In the genomic region with DNA sequence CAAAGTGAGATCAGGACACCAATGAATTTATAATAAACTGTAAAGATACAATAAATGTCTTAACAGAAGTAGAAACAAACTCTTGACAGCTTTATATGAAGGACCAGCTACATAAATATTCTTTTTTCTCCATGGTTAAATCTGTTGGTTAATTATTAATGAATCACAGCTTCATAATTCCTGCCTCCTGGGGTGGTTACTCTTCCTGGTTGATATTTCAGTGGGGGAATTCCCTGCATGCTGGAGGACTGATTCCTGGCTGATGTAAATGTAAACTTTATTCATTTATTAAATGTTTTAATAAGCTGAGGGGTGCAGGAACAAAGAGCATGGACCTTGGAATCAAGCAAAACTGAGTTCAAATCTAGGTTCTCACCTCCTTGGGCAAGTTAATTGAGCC, we compare ENCODE assay signal across 21 cellular contexts. TPM values are rescaled to one million over a fixed set of nuclear protein-coding genes. Genes with fewer than 3 reads are reported as not detected.
DNase-seq lines count a peak whose midpoint lies in the region; ATAC-seq, FAIRE-seq and TF ChIP-seq lines count a peak whose summit lies in the region.
"Had no signal": no experiment of that assay in that cellular context is flagged by ENCODE, and none has a peak within 500 bp of the region (broad histone marks: within the 10 kb centered on the region; RNA-seq: fewer than 3 reads in every experiment).

No MANE protein-coding gene starts in this region.

- no peak for DNase-seq in left ventricle myocardium inferior
- no peak for DNase-seq in left cardiac atrium
- DNase-seq in coronary artery (ENCODE audit: low spot score) = no peak
- no peak for DNase-seq in left lung
- no peak for DNase-seq in Ammon's horn (ENCODE audit: low spot score)
- no peak for DNase-seq in GM13977 (ENCODE audit: low spot score)
- no peak for DNase-seq in dedifferentiated amniotic fluid mesenchymal stem cell (ENCODE audit: extremely low spot score)
- no peak for DNase-seq in H54 (ENCODE audit: insufficient read length, low spot score)
- DNase-seq: COR-L47; GF-D8; MG63; NCI-H1092 treated with DMSO at 0.1 percent for 48 hours; NCI-H1694; NCI-H69; NK-92 treated with Interleukin-12 subunit alpha and Interleukin-12 subunit beta, amount 100 ng/mL, for 24 hours; OCI-M1 had no signal

- H3K27me3 ChIP-seq in left ventricle myocardium inferior (ENCODE audit: low read depth) = no peaks in the 10 kb centered on the region
- no peaks in the 10 kb centered on the region for H3K27me3 ChIP-seq in left lung
- H3K27me3 ChIP-seq: MG63, SJSA1 had no signal

- H3K4me3 ChIP-seq in left ventricle myocardium inferior (no peak overlapping the region), coronary artery (no peak overlapping the region), left lung (no peak overlapping the region)
- H3K4me3 ChIP-seq: MG63, SJSA1 had no signal

- intact Hi-C loops in left ventricle myocardium inferior (cut with micrococcal nuclease) (no loop called here), left cardiac atrium (cut with DNase I) (no loop called here), left lung (cut with DNase I) (no loop called here)

- H3K4me1 ChIP-seq in left ventricle myocardium inferior (peaks cover 92% of the 10 kb centered on the region), left lung (no peaks in the 10 kb centered on the region)

- no peak for ATAC-seq in left cardiac atrium
- ATAC-seq in left lung = peak; percentile 49

- H3K27ac ChIP-seq in left ventricle myocardium inferior (replicated peaks) = peak overlapping the region; percentile 90
- peak overlapping the region; percentile 81 to 92 for H3K27ac ChIP-seq in coronary artery
- H3K27ac ChIP-seq in left lung = no peak overlapping the region
- H3K27ac ChIP-seq: C4-2B, KMS-11, RWPE1, SJSA1 had no signal

- H3K36me3 ChIP-seq in left ventricle myocardium inferior (no peaks in the 10 kb centered on the region), left lung (no peaks in the 10 kb centered on the region)
- H3K36me3 ChIP-seq: MG63, SJSA1 had no signal

- no peaks in the 10 kb centered on the region for H3K9me3 ChIP-seq in left ventricle myocardium inferior (replicated peaks)
- H3K9me3 ChIP-seq in left lung = no peaks in the 10 kb centered on the region
- H3K9me3 ChIP-seq: MG63, SJSA1 had no signal

- TF ChIP-seq CTCF in left ventricle myocardium inferior (IDR thresholded peaks at IDR 0.05; ENCODE audit: borderline replicate concordance) (no peak), coronary artery (IDR thresholded peaks at IDR 0.05) (no peak), left lung (IDR thresholded peaks at IDR 0.05) (no peak), GM13977 (IDR thresholded peaks at IDR 0.05; ENCODE audit: extremely low read depth, insufficient read depth, missing control alignments) (no peak)

- no peak for FAIRE-seq in H54 (lab: Jason Lieb, UNC)
- FAIRE-seq: A204.1 had no signal

- in situ Hi-C loops in GM13977 (cut with MboI; ENCODE audit: low pct_unique_long_range_greater_than_20kb, low sequenced_read_pairs, unreplicated experiment) = no loop called here

- TF ChIP-seq POLR2A in H54 (IDR thresholded peaks at IDR 0.05; ENCODE audit: low read depth, low read length) = no peak

RNA-seq across cellular contexts. Expression of a gene that starts 16.2 kb away (rescaled TPM):
- total RNA-seq in left ventricle myocardium inferior (312 TPM), left cardiac atrium (100 to 1,000 TPM; 112 to 152 TPM), left lung (10 to 100 TPM; 28.1 to 35.8 TPM)

Comparison
In these comparisons a context has a peak if more than half of its experiments do, and no peak if none do; other contexts are left out.
1. H3K27ac ChIP-seq: peak in left ventricle myocardium inferior (single experiment) and coronary artery (2 of 2); none in left lung (0 of 2).